ENCODE assay signal across 1 cellular context in the genomic region with DNA sequence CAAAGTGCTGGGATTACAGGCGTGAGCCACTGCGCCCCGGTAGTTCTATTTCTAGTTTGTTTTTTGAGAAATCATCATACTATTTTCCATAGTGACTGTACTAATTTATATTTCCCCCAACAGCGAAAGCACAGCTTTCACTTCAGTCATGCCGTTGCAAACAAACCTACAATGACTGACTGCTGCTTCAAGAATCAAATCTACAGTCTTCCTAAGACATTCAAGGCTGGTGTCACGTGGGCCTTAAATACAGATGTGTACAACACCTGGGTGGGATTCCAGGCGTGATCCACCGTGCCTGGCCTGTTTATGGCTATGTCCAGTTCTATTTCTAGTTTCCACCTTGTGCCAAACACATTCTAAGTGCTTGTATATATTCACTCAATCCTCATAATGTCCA.
TF ChIP-seq lines count a peak whose summit lies in the region.

No MANE protein-coding gene starts in this region.

TF ChIP-seq in WTC11, 78 proteins besides CTCF, POLR2A, EP300 and RAD21:
- TF ChIP-seq MLX (CRISPR knock-in tag; IDR thresholded peaks at IDR 0.05) (no peak), AR (CRISPR knock-in tag; IDR thresholded peaks at IDR 0.05) (no peak), ATF3 (CRISPR knock-in tag; conservative IDR thresholded peaks at IDR 0.05) (no peak), ATF1 (CRISPR knock-in tag; IDR thresholded peaks at IDR 0.05) (no peak), HMGA2 (CRISPR knock-in tag; IDR thresholded peaks at IDR 0.05) (no peak), TEAD4 (CRISPR knock-in tag; IDR thresholded peaks at IDR 0.05) (no peak), CBFB (CRISPR knock-in tag; IDR thresholded peaks at IDR 0.05; ENCODE audit: low read depth) (no peak)
- TF ChIP-seq, protein P1, sequence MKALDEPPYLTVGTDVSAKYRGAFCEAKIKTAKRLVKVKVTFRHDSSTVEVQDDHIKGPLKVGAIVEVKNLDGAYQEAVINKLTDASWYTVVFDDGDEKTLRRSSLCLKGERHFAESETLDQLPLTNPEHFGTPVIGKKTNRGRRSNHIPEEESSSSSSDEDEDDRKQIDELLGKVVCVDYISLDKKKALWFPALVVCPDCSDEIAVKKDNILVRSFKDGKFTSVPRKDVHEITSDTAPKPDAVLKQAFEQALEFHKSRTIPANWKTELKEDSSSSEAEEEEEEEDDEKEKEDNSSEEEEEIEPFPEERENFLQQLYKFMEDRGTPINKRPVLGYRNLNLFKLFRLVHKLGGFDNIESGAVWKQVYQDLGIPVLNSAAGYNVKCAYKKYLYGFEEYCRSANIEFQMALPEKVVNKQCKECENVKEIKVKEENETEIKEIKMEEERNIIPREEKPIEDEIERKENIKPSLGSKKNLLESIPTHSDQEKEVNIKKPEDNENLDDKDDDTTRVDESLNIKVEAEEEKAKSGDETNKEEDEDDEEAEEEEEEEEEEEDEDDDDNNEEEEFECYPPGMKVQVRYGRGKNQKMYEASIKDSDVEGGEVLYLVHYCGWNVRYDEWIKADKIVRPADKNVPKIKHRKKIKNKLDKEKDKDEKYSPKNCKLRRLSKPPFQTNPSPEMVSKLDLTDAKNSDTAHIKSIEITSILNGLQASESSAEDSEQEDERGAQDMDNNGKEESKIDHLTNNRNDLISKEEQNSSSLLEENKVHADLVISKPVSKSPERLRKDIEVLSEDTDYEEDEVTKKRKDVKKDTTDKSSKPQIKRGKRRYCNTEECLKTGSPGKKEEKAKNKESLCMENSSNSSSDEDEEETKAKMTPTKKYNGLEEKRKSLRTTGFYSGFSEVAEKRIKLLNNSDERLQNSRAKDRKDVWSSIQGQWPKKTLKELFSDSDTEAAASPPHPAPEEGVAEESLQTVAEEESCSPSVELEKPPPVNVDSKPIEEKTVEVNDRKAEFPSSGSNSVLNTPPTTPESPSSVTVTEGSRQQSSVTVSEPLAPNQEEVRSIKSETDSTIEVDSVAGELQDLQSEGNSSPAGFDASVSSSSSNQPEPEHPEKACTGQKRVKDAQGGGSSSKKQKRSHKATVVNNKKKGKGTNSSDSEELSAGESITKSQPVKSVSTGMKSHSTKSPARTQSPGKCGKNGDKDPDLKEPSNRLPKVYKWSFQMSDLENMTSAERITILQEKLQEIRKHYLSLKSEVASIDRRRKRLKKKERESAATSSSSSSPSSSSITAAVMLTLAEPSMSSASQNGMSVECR (CRISPR knock-in tag; IDR thresholded peaks at IDR 0.05; ENCODE audit: borderline replicate concordance) = no peak
